In the genomic region with DNA sequence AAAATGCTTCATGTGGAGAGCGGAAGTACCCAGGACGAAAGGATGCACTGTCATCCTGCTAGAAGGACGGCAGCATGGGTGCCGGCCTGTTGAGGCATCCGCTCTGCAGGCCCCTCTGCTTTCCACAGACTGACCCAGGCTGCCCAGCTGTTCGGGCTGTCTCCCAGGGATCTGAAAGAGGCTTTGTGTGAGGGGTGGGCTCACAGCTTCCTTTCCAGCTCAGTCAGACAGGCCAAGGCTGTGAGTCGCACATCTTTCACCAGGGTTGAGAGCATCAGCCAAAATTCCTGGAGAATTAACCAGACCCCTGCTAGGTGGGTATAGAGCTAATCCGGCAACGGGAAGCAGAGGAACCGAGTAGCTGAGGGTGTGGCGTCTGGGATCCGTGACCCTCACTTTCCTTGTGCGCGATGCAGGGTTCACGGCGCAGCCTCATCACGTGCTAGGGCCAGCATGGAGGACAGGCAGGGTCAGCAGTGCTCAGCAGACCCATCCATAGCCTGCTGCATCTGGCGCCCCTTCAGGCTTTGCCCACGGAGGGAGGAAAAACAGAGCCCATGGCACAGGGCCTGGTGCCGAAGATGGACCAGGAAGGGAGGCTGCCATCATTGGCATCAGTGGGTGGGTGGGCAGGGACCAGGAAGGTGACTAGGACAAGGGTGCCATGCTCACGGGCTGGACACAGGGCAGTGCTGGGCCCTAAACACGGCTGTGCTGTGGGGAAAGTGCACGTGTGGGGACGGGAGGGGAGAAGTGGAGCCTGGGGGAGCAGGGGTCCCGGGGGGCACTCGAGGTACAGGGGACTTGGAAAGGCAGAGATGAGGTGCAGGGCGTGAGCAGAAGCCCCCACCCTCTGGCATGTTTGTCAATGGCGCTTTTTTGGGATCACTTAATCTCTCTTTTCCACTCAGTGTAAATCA, we compare ENCODE assay signal across 24 cellular contexts. TPM values are rescaled to one million over a fixed set of nuclear protein-coding genes. Genes with fewer than 3 reads are reported as not detected.
DNase-seq lines count a peak whose midpoint lies in the region; ATAC-seq and TF ChIP-seq lines count a peak whose summit lies in the region.
"Had no signal": no experiment of that assay in that cellular context is flagged by ENCODE, and none has a peak within 500 bp of the region (broad histone marks: within the 10 kb centered on the region; RNA-seq: fewer than 3 reads in every experiment).

No MANE protein-coding gene starts in this region.

- no peak overlapping the region for H3K9ac ChIP-seq in PC-3 (ENCODE audit: low read length)

- H3K27ac ChIP-seq in PC-3 (ENCODE audit: low read length): no peak overlapping the region
- H3K27ac ChIP-seq: left ventricle myocardium inferior, SJSA1, thyroid gland had no signal

- POLR2A ChIA-PET in PC-3 (lab: Charles Lee; ENCODE audit: unreplicated experiment): no interaction called here

- no peak overlapping the region for H3K4me2 ChIP-seq in PC-3 (ENCODE audit: low read length)
- H3K4me2 ChIP-seq: smooth muscle cell had no signal

- no peaks in the 10 kb centered on the region for H3F3A ChIP-seq in PC-3 (ENCODE audit: low read length, unreplicated experiment)

- H3K79me2 ChIP-seq in PC-3 (ENCODE audit: low read length): no peaks in the 10 kb centered on the region

- no peaks in the 10 kb centered on the region for H3K27me3 ChIP-seq in PC-3 (ENCODE audit: low read length)
- H3K27me3 ChIP-seq: esophagus squamous epithelium, SJSA1, thyroid gland had no signal

- no peaks in the 10 kb centered on the region for H4K20me1 ChIP-seq in PC-3 (ENCODE audit: low read length)

- TF ChIP-seq CTCF in PC-3 (conservative IDR thresholded peaks at IDR 0.05; ENCODE audit: low read depth, low read length) (no peak), omental fat pad (IDR thresholded peaks at IDR 0.05) (no peak)

- no peak overlapping the region for H2AFZ ChIP-seq in PC-3 (ENCODE audit: low read length)

- H3K9me2 ChIP-seq in PC-3 (replicated peaks; ENCODE audit: low read length): no peaks in the 10 kb centered on the region

- BruUV-seq in PC-3 (replicated peaks; lab: Mats Ljungman, UMichigan): no TSS peak

- CTCF ChIA-PET in PC-3 (lab: Charles Lee): no interaction called here

- intact Hi-C loops in PC-3 (cut with micrococcal nuclease) (no loop called here), head of caudate nucleus (cut with DNase I) (no loop called here)

- no peaks in the 10 kb centered on the region for H3K9me3 ChIP-seq in PC-3 (ENCODE audit: low read length)
- H3K9me3 ChIP-seq: esophagus squamous epithelium, left ventricle myocardium inferior, SJSA1, thyroid gland had no signal

- H3K36me3 ChIP-seq in PC-3 (ENCODE audit: low read depth, low read length): no peaks in the 10 kb centered on the region
- H3K36me3 ChIP-seq: SJSA1, thyroid gland had no signal

- H3K4me3 ChIP-seq in PC-3 (ENCODE audit: low read length): no peak overlapping the region
- H3K4me3 ChIP-seq: esophagus squamous epithelium, left ventricle myocardium inferior, SJSA1, smooth muscle cell, thyroid gland had no signal

- H3K4me1 ChIP-seq in PC-3 (ENCODE audit: insufficient read depth, low read length): peaks cover 14% of the 10 kb centered on the region; the same call in 1 of the 2 replicates
- H3K4me1 ChIP-seq: SJSA1, thyroid gland had no signal

- ATAC-seq in PC-3 (peak; percentile 13; the same call in 1 of the 2 replicates), omental fat pad (ENCODE audit: low FRiP score) (no peak)
- ATAC-seq: effector memory CD8-positive, alpha-beta T cell; T-helper 17 cell had no signal

- DNase-seq in EH (ENCODE audit: low read depth) (peak; percentile 65), PC-3 (peak; percentile 60), head of caudate nucleus (peak in 25 of 42 donors; percentile 39 to 80 (median 60)), pons (ENCODE audit: low spot score) (peak; percentile 45), Kasumi-1 (lab: John Stamatoyannopoulos, UW) (no peak), omental fat pad (ENCODE audit: low spot score) (no peak), NCI-H128 (lab: John Stamatoyannopoulos, UW; ENCODE audit: unreplicated experiment) (no peak)
- no peak for DNase-seq in stimulated activated CD4-positive, alpha-beta T cell treated with anti-CD3 and anti-CD28 coated beads, Interleukin-2, amount 100 ng/mL, for 24 hours
- DNase-seq: activated CD4-positive, alpha-beta T cell treated with anti-CD3 and anti-CD28 coated beads, Interleukin-2, amount 50 U/mL, for 1 hour; activated naive CD8-positive, alpha-beta T cell treated with anti-CD3 and anti-CD28 coated beads, Interleukin-2, amount 10 ng/mL, durations not matched to agents 7 days and 5 days; DND-41; effector memory CD8-positive, alpha-beta T cell; esophagus squamous epithelium; left ventricle myocardium inferior; NCI-H1694 treated with DMSO at 0.1 percent for 48 hours; NCI-H345; NCI-H82; OCI-M1; stimulated activated CD4-positive, alpha-beta T cell treated with anti-CD3 and anti-CD28 coated beads, Interleukin-4, amount 100 ng/mL, for 1 hour; stimulated activated naive CD4-positive, alpha-beta T cell treated with Interleukin-2 at 50 U/mL for 16 hours; T-helper 17 cell; thyroid gland had no signal

RNA-seq across cellular contexts. Expression of gene SIVA1, which starts 9.2 kb away (rescaled TPM):
- 375 and 519 TPM in 2 replicates for total RNA-seq in PC-3 (2014; rRNA removed)
- 100 to 1,000 TPM; 141 to 262 (median 167) TPM for total RNA-seq in omental fat pad

RNA-seq across cellular contexts. Expression of gene ADSS1, which starts 19.7 kb away (rescaled TPM):
- total RNA-seq in PC-3 (2014; rRNA removed) (7.9 and 8.8 TPM in 2 replicates), omental fat pad (10 to 100 TPM in 1 of 4 donors, 1 to 10 TPM in 3; 3.7 to 26.0 (median 5.6) TPM)

RNA-seq across cellular contexts. Expression of gene AKT1, which starts 51.8 kb away (rescaled TPM):
- total RNA-seq in PC-3 (2014; rRNA removed) (196 and 212 TPM in 2 replicates), omental fat pad (100 to 1,000 TPM; 104 to 121 (median 107) TPM)

RNA-seq across cellular contexts. Expression of gene INF2, which starts 54.3 kb away (rescaled TPM):
- total RNA-seq in PC-3 (2014; rRNA removed): 132 and 161 TPM in 2 replicates
- 100 to 1,000 TPM in 1 of 4 donors, 10 to 100 TPM in 3; 50.9 to 104 (median 87.5) TPM for total RNA-seq in omental fat pad

RNA-seq across cellular contexts. Expression of gene ZBTB42, which starts 57.2 kb away (rescaled TPM):
- total RNA-seq in PC-3 (2014; rRNA removed) (9.2 and 11.3 TPM in 2 replicates), omental fat pad (1 to 10 TPM; 3.0 to 8.0 (median 6.3) TPM)

Comparison
In these comparisons a context has a peak if more than half of its experiments do, and no peak if none do; other contexts are left out.
1. DNase-seq: peak in EH (single experiment), PC-3 (single experiment), head of caudate nucleus (25 of 42) and pons (single experiment); none in stimulated activated CD4-positive, alpha-beta T cell treated with anti-CD3 and anti-CD28 coated beads, Interleukin-2, amount 100 ng/mL, for 24 hours (0 of 2), Kasumi-1 (0 of 2), omental fat pad (single experiment) and NCI-H128 (single experiment).